In genomic region chr10:3911713-3912442, GRCh38 we compare ENCODE assay signal across 13 cellular contexts.
DNase-seq lines count a peak whose midpoint lies in the region; ATAC-seq, FAIRE-seq and TF ChIP-seq lines count a peak whose summit lies in the region.
"Had no signal": no experiment of that assay in that cellular context is flagged by ENCODE, and none has a peak within 500 bp of the region (broad histone marks: within the 10 kb centered on the region; RNA-seq: fewer than 3 reads in every experiment).

No MANE protein-coding gene starts in this region.

- H3K27ac Mint-ChIP-seq in progenitor cell of endocrine pancreas = no peak overlapping the region
- H3K27ac Mint-ChIP-seq: stimulated activated naive CD8-positive, alpha-beta T cell treated with anti-CD3 and anti-CD28 coated beads, Interleukin-15, Interleukin-2, amounts not matched to agents 100 ng/mL and 50 ng/mL, for 24 hours had no signal

- H3K4me3 Mint-ChIP-seq in progenitor cell of endocrine pancreas (ENCODE audit: low read depth) = no peak overlapping the region
- H3K4me3 Mint-ChIP-seq: stimulated activated naive CD8-positive, alpha-beta T cell treated with anti-CD3 and anti-CD28 coated beads, Interleukin-15, Interleukin-2, amounts not matched to agents 100 ng/mL and 50 ng/mL, for 24 hours had no signal

- H3K23ac ChIP-seq in H1 (ENCODE audit: insufficient read length) = no peak overlapping the region

- H4K8ac ChIP-seq in H1 (ENCODE audit: extremely low read depth, insufficient read depth, low read length) = no peak overlapping the region

- no peak for TF ChIP-seq POLR2A in H1 (IDR thresholded peaks at IDR 0.05; ENCODE audit: control extremely low read depth in 1 of 2, low read depth in 2 of 2, low read length in 2 of 2)
- no peak for TF ChIP-seq POLR2A in sigmoid colon (IDR thresholded peaks at IDR 0.05)

- H3K9me3 ChIP-seq in GM23248 (ENCODE audit: low read depth) = no peaks in the 10 kb centered on the region
- H3K9me3 ChIP-seq in H1 (ENCODE audit: insufficient read depth in 2 of 2, low read depth in 1 of 2, low read length in 1 of 2) = no peaks in the 10 kb centered on the region
- H3K9me3 ChIP-seq in keratinocyte (ENCODE audit: control insufficient read depth, low read depth, low read length) = no peaks in the 10 kb centered on the region
- H3K9me3 ChIP-seq in sigmoid colon = no peaks in the 10 kb centered on the region
- no peaks in the 10 kb centered on the region for H3K9me3 ChIP-seq in tibial artery

- TF ChIP-seq CTCF in H1 (IDR thresholded peaks at IDR 0.05; ENCODE audit: control extremely low read depth in 1 of 3, insufficient read depth in 1 of 3, low read depth in 1 of 3, low read length in 3 of 3) (no peak), keratinocyte (optimal IDR thresholded peaks at IDR 0.05 in 1 of 3, IDR thresholded peaks at IDR 0.05 in 1 of 3, conservative IDR thresholded peaks at IDR 0.05 in 1 of 3; ENCODE audit: extremely low read depth in 1 of 3, insufficient read depth in 2 of 3, low read length in 3 of 3) (no peak), sigmoid colon (IDR thresholded peaks at IDR 0.05) (no peak), tibial artery (IDR thresholded peaks at IDR 0.05) (no peak), progenitor cell of endocrine pancreas (IDR thresholded peaks at IDR 0.05; ENCODE audit: unreplicated experiment) (no peak)

- CTCF ChIA-PET in H1 (lab: Charles Lee; ENCODE audit: partially characterized antibody) = interaction anchor here (1.0 kb wide), 1 partner anchor 11 kb away, joined by 3 read pairs; no protein-coding TSS in a partner anchor

- H3K18ac ChIP-seq in H1 (ENCODE audit: extremely low read depth, low read length) = no peak overlapping the region

- H3K4me2 ChIP-seq in GM23248 (ENCODE audit: unreplicated experiment) (peak overlapping the region; percentile 23), H1 (ENCODE audit: insufficient read depth in 1 of 2, low read depth in 2 of 2, low read length in 2 of 2) (no peak overlapping the region), keratinocyte (ENCODE audit: control insufficient read depth, extremely low read depth, insufficient read depth, low read depth, low read length) (peak overlapping the region; percentile 99)

- H2AFZ ChIP-seq in GM23248 (peak overlapping the region; percentile 65), H1 (ENCODE audit: low read length) (peak overlapping the region; percentile 61; the same call in 1 of the 2 replicates), keratinocyte (ENCODE audit: control insufficient read depth, low read length) (no peak overlapping the region)

- no peak overlapping the region for H2BK20ac ChIP-seq in H1 (ENCODE audit: low read length)

- FAIRE-seq in H1 (lab: Jason Lieb, UNC) (no peak), keratinocyte (lab: Jason Lieb, UNC) (peak; percentile 98)
- FAIRE-seq: D721Med had no signal

- TF ChIP-seq RAD21 in H1 (IDR thresholded peaks at IDR 0.05 in 1 of 2, conservative IDR thresholded peaks at IDR 0.05 in 1 of 2; ENCODE audit: low read depth in 2 of 2, low read length in 2 of 2) = no peak

- H3K27ac ChIP-seq in GM23248 = no peak overlapping the region
- H3K27ac ChIP-seq in H1 (ENCODE audit: low read depth, low read length) = no peak overlapping the region
- peak overlapping the region; percentile 98 for H3K27ac ChIP-seq in keratinocyte (ENCODE audit: control insufficient read depth, insufficient read depth, low read length)
- peak overlapping the region; percentile 57 to 79 (median 66) for H3K27ac ChIP-seq in sigmoid colon
- peak overlapping the region in 1 of 2 donors; percentile 41 for H3K27ac ChIP-seq in tibial artery

- H4K5ac ChIP-seq in H1 (ENCODE audit: insufficient read length, low read depth, low read length) = no peak overlapping the region

- H3K9me1 ChIP-seq in keratinocyte (ENCODE audit: control insufficient read depth, extremely low read depth, insufficient read depth, low read length) = no peaks in the 10 kb centered on the region

- H3K56ac ChIP-seq in H1 (replicated peaks; ENCODE audit: insufficient read length, low read depth, low read length) = no peak overlapping the region

- H3K79me2 ChIP-seq in GM23248 (ENCODE audit: insufficient read depth) (no peaks in the 10 kb centered on the region), H1 (ENCODE audit: control insufficient read depth in 1 of 2, insufficient read depth in 2 of 2, low read length in 2 of 2) (no peaks in the 10 kb centered on the region), keratinocyte (ENCODE audit: control insufficient read depth, insufficient read depth, low read length) (peaks cover 47% of the 10 kb centered on the region)

- peak overlapping the region; percentile 52; the same call in 1 of the 2 replicates for H3K9ac ChIP-seq in GM23248
- H3K9ac ChIP-seq in H1 (replicated peaks in 1 of 4; ENCODE audit: extremely low read depth in 1 of 4, low read depth in 3 of 4, low read length in 3 of 4) = no peak overlapping the region
- peak overlapping the region; percentile 98 for H3K9ac ChIP-seq in keratinocyte (ENCODE audit: control insufficient read depth, extremely low read depth, insufficient read depth, low read length)

- H4K20me1 ChIP-seq in GM23248 (ENCODE audit: insufficient read depth) (no peaks in the 10 kb centered on the region), H1 (replicated peaks in 1 of 2; ENCODE audit: control insufficient read depth in 1 of 2, insufficient read depth in 2 of 2, low read length in 2 of 2) (no peaks in the 10 kb centered on the region), keratinocyte (ENCODE audit: control insufficient read depth, extremely low read depth, insufficient read depth, low read length) (no peaks in the 10 kb centered on the region)

- no peak overlapping the region for H2BK12ac ChIP-seq in H1 (ENCODE audit: low read depth, low read length)

- POLR2A ChIA-PET in H1 (lab: Charles Lee; ENCODE audit: partially characterized antibody) = no interaction called here

- peak; percentile 67 for DNase-seq in GM23248
- no peak for DNase-seq in H1 (ENCODE audit: low read depth in 1 of 2, low spot score in 2 of 2)
- DNase-seq in keratinocyte (ENCODE audit: low read depth, low spot score) = peak; percentile 42
- DNase-seq in sigmoid colon = no peak
- DNase-seq in T-helper 2 cell = no peak
- DNase-seq in tibial artery = no peak
- no peak for DNase-seq in progenitor cell of endocrine pancreas (ENCODE audit: low spot score, unreplicated experiment)
- DNase-seq: activated CD4-positive, alpha-beta T cell treated with anti-CD3 and anti-CD28 coated beads, Interleukin-2, amount 50 U/mL, for 48 hours; amygdala; NCI-H2081 treated with DMSO at 0.1 percent for 48 hours had no signal

- no peak overlapping the region for H2BK5ac ChIP-seq in H1 (ENCODE audit: low read depth, low read length)

- in situ Hi-C loops in GM23248 (cut with MboI) = no loop called here

- peaks cover 5% of the 10 kb centered on the region for H3K4me1 Mint-ChIP-seq in progenitor cell of endocrine pancreas (ENCODE audit: low read depth)

- 0 out of 2 replicates have a peak, but pooled peaks cover 4% of the 10 kb centered on the region for H3F3A ChIP-seq in GM23248 (ENCODE audit: insufficient read depth)

- peaks cover 5% of the 10 kb centered on the region for H3K27me3 Mint-ChIP-seq in progenitor cell of endocrine pancreas
- H3K27me3 Mint-ChIP-seq: stimulated activated naive CD8-positive, alpha-beta T cell treated with anti-CD3 and anti-CD28 coated beads, Interleukin-15, Interleukin-2, amounts not matched to agents 100 ng/mL and 50 ng/mL, for 24 hours had no signal

- no peak for ATAC-seq in GM21528 (IDR thresholded peaks at IDR 0.05; ENCODE audit: low FRiP score, unreplicated experiment)

- no peak overlapping the region for H3K14ac ChIP-seq in H1 (ENCODE audit: insufficient read length)

- H2BK120ac ChIP-seq in H1 (replicated peaks; ENCODE audit: low read depth, low read length) = no peak overlapping the region

- no peak overlapping the region for H2AK5ac ChIP-seq in H1 (ENCODE audit: low read depth, low read length)

- dilution Hi-C loops in keratinocyte (cut with MboI; ENCODE audit: extremely low pct_ligation_motif_present, low sequenced_read_pairs) = no loop called here

- no peaks in the 10 kb centered on the region for H3K9me3 Mint-ChIP-seq in progenitor cell of endocrine pancreas (ENCODE audit: low read depth)
- H3K9me3 Mint-ChIP-seq: stimulated activated naive CD8-positive, alpha-beta T cell treated with anti-CD3 and anti-CD28 coated beads, Interleukin-15, Interleukin-2, amounts not matched to agents 100 ng/mL and 50 ng/mL, for 24 hours had no signal

- no peaks in the 10 kb centered on the region for H3K23me2 ChIP-seq in H1 (ENCODE audit: low read depth, low read length)

- intact Hi-C loops in sigmoid colon (cut with DNase I) (no loop called here), tibial artery (cut with DNase I; ENCODE audit: low total_unique reads) (no loop called here)

- H3K4ac ChIP-seq in H1 (replicated peaks; ENCODE audit: insufficient read length, low read depth, low read length) = no peak overlapping the region

- no peaks in the 10 kb centered on the region for H3K36me3 Mint-ChIP-seq in progenitor cell of endocrine pancreas (ENCODE audit: insufficient read depth)

- TF ChIP-seq EP300 in H1 (IDR thresholded peaks at IDR 0.05; ENCODE audit: borderline replicate concordance in 1 of 2, low read depth in 2 of 2, low read length in 2 of 2) = no peak
- no peak for TF ChIP-seq EP300 in sigmoid colon (IDR thresholded peaks at IDR 0.05)

- H3K79me1 ChIP-seq in H1 (ENCODE audit: low read depth, low read length) = no peaks in the 10 kb centered on the region

- H2BK15ac ChIP-seq in H1 (ENCODE audit: low read length) = no peak overlapping the region

- H3K36me3 ChIP-seq in GM23248 (ENCODE audit: low read depth) (no peaks in the 10 kb centered on the region), H1 (ENCODE audit: control insufficient read depth in 2 of 4, insufficient read depth in 4 of 4, low read length in 3 of 4) (no peaks in the 10 kb centered on the region), keratinocyte (ENCODE audit: control insufficient read depth in 2 of 2, extremely low read depth in 1 of 2, insufficient read depth in 2 of 2, low read length in 2 of 2) (peaks cover 3 to 13% of the 10 kb centered on the region in 2 experiments), sigmoid colon (no peaks in the 10 kb centered on the region), tibial artery (no peaks in the 10 kb centered on the region)

- H3K9me2 ChIP-seq in GM23248 (ENCODE audit: insufficient read depth) = no peaks in the 10 kb centered on the region

- H4K91ac ChIP-seq in H1 (replicated peaks; ENCODE audit: insufficient read length, low read length) = no peak overlapping the region

- peaks cover 18% of the 10 kb centered on the region for H3K4me1 ChIP-seq in GM23248 (ENCODE audit: insufficient read depth)
- no peaks in the 10 kb centered on the region for H3K4me1 ChIP-seq in H1 (replicated peaks in 1 of 4; ENCODE audit: control insufficient read depth in 3 of 4, insufficient read depth in 4 of 4, low read length in 3 of 4)
- peaks cover 40% of the 10 kb centered on the region for H3K4me1 ChIP-seq in keratinocyte (ENCODE audit: control insufficient read depth, extremely low read depth, insufficient read depth, low read length)
- peaks cover 0 to 40% (median 27%) of the 10 kb centered on the region in 4 donors for H3K4me1 ChIP-seq in sigmoid colon
- H3K4me1 ChIP-seq in tibial artery = peaks cover 0 to 11% (median 0%) of the 10 kb centered on the region in 4 donors

- H3K27me3 ChIP-seq in GM23248 (replicated peaks; ENCODE audit: insufficient read depth) (no peaks in the 10 kb centered on the region), H1 (replicated peaks in 1 of 4; ENCODE audit: control insufficient read depth in 3 of 4, extremely low read depth in 1 of 4, insufficient read depth in 3 of 4, low read length in 3 of 4) (no peaks in the 10 kb centered on the region), keratinocyte (ENCODE audit: control insufficient read depth, extremely low read depth, insufficient read depth, low read length) (no peaks in the 10 kb centered on the region), sigmoid colon (no peaks in the 10 kb centered on the region), tibial artery (no peaks in the 10 kb centered on the region)

- H3K4me3 ChIP-seq in GM23248 (no peak overlapping the region), H1 (ENCODE audit: extremely low read depth in 1 of 4, insufficient read depth in 2 of 4, low read depth in 3 of 4, low read length in 4 of 4) (no peak overlapping the region), keratinocyte (ENCODE audit: control insufficient read depth in 2 of 3, extremely low read depth in 1 of 3, insufficient read depth in 2 of 3, low read depth in 1 of 3, low read length in 3 of 3) (peak overlapping the region; percentile 64 to 83 (median 78)), sigmoid colon (peak overlapping the region in 1 of 4 donors; percentile 31), tibial artery (no peak overlapping the region)

- 17 to 18% methylated on average over 13 of the region's 13 CpGs for WGBS in GM23248 (ENCODE audit: low coverage in 1 of 2, low lambda C conversion rate in 2 of 2, missing lambda C conversion rate in 2 of 2), 2 experiments
- WGBS in H1 (ENCODE audit: extremely low coverage in 1 of 2, insufficient coverage in 1 of 2, insufficient read length in 1 of 2, insufficient replicate concordance in 2 of 2, low coverage in 1 of 2, low lambda C conversion rate in 2 of 2, missing lambda C conversion rate in 1 of 2), 2 experiments = 79% methylated on average over 13 of the region's 13 CpGs; no CpG with 5 or more reads in 1 of the 2 experiments
- 81 to 86% methylated on average over 13 of the region's 13 CpGs for WGBS in sigmoid colon, 2 donors

Comparison
In these comparisons a context has a peak if more than half of its experiments do, and no peak if none do; other contexts are left out.
1. DNase-seq: peak in GM23248 (single experiment) and keratinocyte (single experiment); none in H1 (0 of 2), sigmoid colon (single experiment), T-helper 2 cell (0 of 5), tibial artery (0 of 2) and progenitor cell of endocrine pancreas (single experiment).
2. H3K27ac ChIP-seq: peak in keratinocyte (single experiment) and sigmoid colon (4 of 4); none in GM23248 (single experiment) and H1 (single experiment).
3. H3K4me2 ChIP-seq: peak in GM23248 (single experiment) and keratinocyte (single experiment); none in H1 (0 of 2).
4. H3K4me3 ChIP-seq: peak in keratinocyte (3 of 3); none in GM23248 (single experiment), H1 (0 of 4) and tibial artery (0 of 2).
5. H3K9ac ChIP-seq: peak in GM23248 (single experiment) and keratinocyte (single experiment); none in H1 (0 of 4).